Comparison of ENCODE assay signal across 8 cellular contexts in genomic region chr3:11770477-11771381, GRCh38.
A peak's percentile ranks its signal among the peaks of the same experiment; 100 is the strongest.
DNase-seq lines count a peak whose midpoint lies in the region; ATAC-seq and TF ChIP-seq lines count a peak whose summit lies in the region.

No MANE protein-coding gene starts in this region.

- peak; percentile 67 to 87 (median 70) for DNase-seq in CD4-positive, alpha-beta T cell
- DNase-seq in HL-60 (ENCODE audit: low read depth in 1 of 2, low spot score in 1 of 2) (peak; percentile 17 to 75), OCI-M1 (lab: John Stamatoyannopoulos, UW) (peak; percentile 97), activated T-helper 1 cell treated with Interleukin-2 at 50 U/mL for 16 hours (ENCODE audit: low read depth) (peak; percentile 60), fibroblast of lung (ENCODE audit: low read depth in 2 of 2) (peak; percentile 82 to 90), neural crest cell (ENCODE audit: low read depth, low spot score) (peak; percentile 29)
- peak; percentile 70 to 85 for DNase-seq in stimulated activated naive CD8-positive, alpha-beta T cell treated with anti-CD3 and anti-CD28 coated beads, Interleukin-15, amount 100 ng/mL, for 72 hours

- peak overlapping the region; percentile 2 for H3K4me3 Mint-ChIP-seq in CD4-positive, alpha-beta T cell
- peak overlapping the region; percentile 2 for H3K4me3 Mint-ChIP-seq in neural crest cell
- H3K4me3 Mint-ChIP-seq in stimulated activated naive CD8-positive, alpha-beta T cell treated with anti-CD3 and anti-CD28 coated beads, Interleukin-15, amount 100 ng/mL, for 72 hours = peak overlapping the region; percentile 40 to 70

- no peaks in the 10 kb centered on the region for H4K20me1 ChIP-seq in fibroblast of lung (ENCODE audit: control insufficient read depth, extremely low read depth, insufficient read depth, low read length)

- TF ChIP-seq CTCF in CD4-positive, alpha-beta T cell (IDR thresholded peaks at IDR 0.05) = no peak
- TF ChIP-seq CTCF in HL-60 (IDR thresholded peaks at IDR 0.05; ENCODE audit: insufficient read depth, low read length) = no peak
- no peak for TF ChIP-seq CTCF in fibroblast of lung (conservative IDR thresholded peaks at IDR 0.05 in 1 of 2, IDR thresholded peaks at IDR 0.05 in 1 of 2; ENCODE audit: low read depth in 1 of 2, low read length in 2 of 2)
- TF ChIP-seq CTCF in neural crest cell (conservative IDR thresholded peaks at IDR 0.05) = no peak

- H3K36me3 ChIP-seq in fibroblast of lung (ENCODE audit: control insufficient read depth, insufficient read depth, low read length) = no peaks in the 10 kb centered on the region

- no peaks in the 10 kb centered on the region for H3K9me3 Mint-ChIP-seq in CD4-positive, alpha-beta T cell
- H3K9me3 Mint-ChIP-seq in neural crest cell = no peaks in the 10 kb centered on the region
- H3K9me3 Mint-ChIP-seq in stimulated activated naive CD8-positive, alpha-beta T cell treated with anti-CD3 and anti-CD28 coated beads, Interleukin-15, amount 100 ng/mL, for 72 hours = no peaks in the 10 kb centered on the region

- no peaks in the 10 kb centered on the region for H3K79me2 ChIP-seq in fibroblast of lung (ENCODE audit: control insufficient read depth, insufficient read depth, low read length)

- POLR2A ChIA-PET in CD4-positive, alpha-beta T cell (lab: Charles Lee) = interaction anchor here (0.6 to 1.9 kb wide), 11 partner anchors 9 to 499 kb away, joined by 3 to 9 read pairs (median 4); partner anchors contain the start of genes ATG7, TAMM41 and VGLL4

- H2AFZ ChIP-seq in fibroblast of lung (ENCODE audit: low read length) = peak overlapping the region; percentile 43

- H3K36me3 Mint-ChIP-seq in CD4-positive, alpha-beta T cell (ENCODE audit: low read depth) = no peaks in the 10 kb centered on the region
- no peaks in the 10 kb centered on the region for H3K36me3 Mint-ChIP-seq in neural crest cell (ENCODE audit: low read depth)

- H3K4me3 ChIP-seq in HL-60 (replicated peaks; ENCODE audit: insufficient read depth, low read length) (no peak overlapping the region), fibroblast of lung (replicated peaks in 1 of 4; ENCODE audit: control extremely low read depth in 1 of 4, insufficient read depth in 1 of 4, low read depth in 3 of 4, low read length in 4 of 4) (peak overlapping the region in 2 of 4 experiments; percentile 15)

- peak overlapping the region; percentile 52 for H3K27ac ChIP-seq in CD4-positive, alpha-beta T cell (ENCODE audit: low read depth, low read length)
- no peak overlapping the region for H3K27ac ChIP-seq in HL-60 (replicated peaks)
- H3K27ac ChIP-seq in fibroblast of lung (ENCODE audit: insufficient read depth, low read length) = no peak overlapping the region

- CTCF ChIA-PET in CD4-positive, alpha-beta T cell (lab: Charles Lee) = interaction anchor here (1.4 kb wide), 1 partner anchor 33 kb away, joined by 7 read pairs; no protein-coding TSS in a partner anchor

- peak; percentile 99 for ATAC-seq in CD4-positive, alpha-beta T cell (ENCODE audit: poor library complexity)
- ATAC-seq in GM19468 (IDR thresholded peaks at IDR 0.05; ENCODE audit: extremely low read depth, unreplicated experiment) = peak; percentile 96
- ATAC-seq in stimulated activated naive CD8-positive, alpha-beta T cell treated with anti-CD3 and anti-CD28 coated beads, Interleukin-15, amount 100 ng/mL, for 72 hours = peak; percentile 100

- no peak overlapping the region for H3K9ac ChIP-seq in fibroblast of lung (ENCODE audit: insufficient read depth, low read length)

- H3K4me1 Mint-ChIP-seq in CD4-positive, alpha-beta T cell (ENCODE audit: low read depth) = peaks cover 19% of the 10 kb centered on the region
- H3K4me1 Mint-ChIP-seq in neural crest cell = peaks cover 16% of the 10 kb centered on the region
- peaks cover 20% of the 10 kb centered on the region for H3K4me1 Mint-ChIP-seq in stimulated activated naive CD8-positive, alpha-beta T cell treated with anti-CD3 and anti-CD28 coated beads, Interleukin-15, amount 100 ng/mL, for 72 hours

- H3K4me2 ChIP-seq in fibroblast of lung (ENCODE audit: extremely low read depth, insufficient read depth, low read length) = peak overlapping the region; percentile 88

- H3K27me3 ChIP-seq in CD4-positive, alpha-beta T cell (ENCODE audit: control insufficient read depth, insufficient read depth, low read length) = no peaks in the 10 kb centered on the region
- no peaks in the 10 kb centered on the region for H3K27me3 ChIP-seq in HL-60 (ENCODE audit: insufficient read depth, poor library complexity, severe bottlenecking)
- peaks cover 4% of the 10 kb centered on the region for H3K27me3 ChIP-seq in fibroblast of lung (ENCODE audit: control insufficient read depth, insufficient read depth, low read length)

- intact Hi-C loops in CD4-positive, alpha-beta T cell (cut with DNase I, micrococcal nuclease) = loop anchor here in 1 of 2 experiments (1.0 to 5.0 kb wide), 2 partner anchors 34 to 53 kb away; no protein-coding TSS in a partner anchor

- peak overlapping the region; percentile 60 for H3K27ac Mint-ChIP-seq in CD4-positive, alpha-beta T cell
- H3K27ac Mint-ChIP-seq in neural crest cell (ENCODE audit: unreplicated experiment) = peak overlapping the region; percentile 24
- H3K27ac Mint-ChIP-seq in stimulated activated naive CD8-positive, alpha-beta T cell treated with anti-CD3 and anti-CD28 coated beads, Interleukin-15, amount 100 ng/mL, for 72 hours = peak overlapping the region; percentile 49 to 60

- H3K4me1 ChIP-seq in fibroblast of lung (ENCODE audit: control insufficient read depth, extremely low read depth, insufficient read depth, low read length) = peaks cover 6% of the 10 kb centered on the region

- no peaks in the 10 kb centered on the region for H3K27me3 Mint-ChIP-seq in CD4-positive, alpha-beta T cell
- H3K27me3 Mint-ChIP-seq in neural crest cell (ENCODE audit: low read depth) = no peaks in the 10 kb centered on the region
- no peaks in the 10 kb centered on the region for H3K27me3 Mint-ChIP-seq in stimulated activated naive CD8-positive, alpha-beta T cell treated with anti-CD3 and anti-CD28 coated beads, Interleukin-15, amount 100 ng/mL, for 72 hours

- H3K9me3 ChIP-seq in CD4-positive, alpha-beta T cell (ENCODE audit: control insufficient read depth, low read length) = no peaks in the 10 kb centered on the region
- no peaks in the 10 kb centered on the region for H3K9me3 ChIP-seq in fibroblast of lung (ENCODE audit: control insufficient read depth, insufficient read depth, low read depth, low read length)

Comparison
In these comparisons a context has a peak if more than half of its experiments do, and no peak if none do; other contexts are left out.
1. DNase-seq: peak in every context shown above with its lines; median percentile 97 in OCI-M1; 86 in fibroblast of lung; 78 in stimulated activated naive CD8-positive, alpha-beta T cell treated with anti-CD3 and anti-CD28 coated beads, Interleukin-15, amount 100 ng/mL, for 72 hours; 70 in CD4-positive, alpha-beta T cell; 60 in activated T-helper 1 cell treated with Interleukin-2 at 50 U/mL for 16 hours; 46 in HL-60; 29 in neural crest cell.
2. H3K4me3 Mint-ChIP-seq: peak in every context shown above with its lines; median percentile 55 in stimulated activated naive CD8-positive, alpha-beta T cell treated with anti-CD3 and anti-CD28 coated beads, Interleukin-15, amount 100 ng/mL, for 72 hours; 2 in CD4-positive, alpha-beta T cell; 2 in neural crest cell.